Comparison of ENCODE assay signal across 8 cellular contexts in the genomic region with DNA sequence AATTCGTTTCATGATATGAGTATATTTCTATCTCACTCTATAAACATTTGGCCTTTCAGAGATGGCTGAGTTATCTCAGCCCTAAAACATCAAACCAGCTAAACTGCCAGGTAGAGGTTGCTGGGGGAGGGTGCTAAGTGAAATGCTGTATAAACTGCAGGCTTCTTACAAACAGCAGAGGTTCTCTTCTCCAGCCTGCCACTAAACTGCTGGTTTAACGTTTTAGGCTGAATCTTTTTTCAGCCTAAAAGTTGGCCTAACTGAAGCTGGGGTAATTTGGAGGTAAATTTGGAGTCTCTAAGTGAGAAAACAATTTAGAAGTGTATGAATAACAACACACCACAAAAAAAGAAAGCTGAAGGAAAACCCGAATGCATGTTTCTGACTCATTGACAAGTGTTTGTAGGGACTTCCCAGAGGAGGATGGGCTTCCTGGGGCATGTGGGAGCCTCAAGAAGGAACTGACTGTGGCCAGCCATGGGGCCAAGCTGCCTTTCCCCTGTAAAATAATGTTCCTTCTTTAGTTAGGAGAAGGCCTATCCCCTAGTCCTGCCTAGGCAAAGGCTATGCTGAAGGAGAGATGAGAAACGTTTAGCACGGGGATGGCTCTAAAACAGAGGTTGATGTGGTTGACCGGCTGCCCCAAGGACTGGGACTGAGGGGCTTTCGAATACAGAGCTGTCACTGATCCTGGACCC. TPM values are rescaled to one million over a fixed set of nuclear protein-coding genes. Genes with fewer than 3 reads are reported as not detected.
DNase-seq lines count a peak whose midpoint lies in the region; TF ChIP-seq lines count a peak whose summit lies in the region.

No MANE protein-coding gene starts in this region.

- in situ Hi-C loops in GM23248 (cut with MboI) = no loop called here
- in situ Hi-C loops in astrocyte of the spinal cord (cut with HindIII; ENCODE audit: low sequenced_read_pairs) = no loop called here

- H3K4me1 ChIP-seq in GM23248 (ENCODE audit: insufficient read depth) = peaks cover 29% of the 10 kb centered on the region
- H3K4me1 ChIP-seq in OCI-LY3 (ENCODE audit: low read length) = peaks cover 24% of the 10 kb centered on the region

- H2AFZ ChIP-seq in GM23248 (peak overlapping the region; percentile 6; the same call in 1 of the 2 replicates), OCI-LY3 (ENCODE audit: low read depth, low read length) (peak overlapping the region; percentile 80)

- H3K9me3 ChIP-seq in GM23248 (ENCODE audit: low read depth) (no peaks in the 10 kb centered on the region), OCI-LY3 (ENCODE audit: insufficient read depth, low read length) (no peaks in the 10 kb centered on the region)

- H3K27me3 ChIP-seq in GM23248 (replicated peaks; ENCODE audit: insufficient read depth) (no peaks in the 10 kb centered on the region; the same call in 1 of the 2 replicates), OCI-LY3 (ENCODE audit: low read depth, low read length) (no peaks in the 10 kb centered on the region)

- peak; percentile 68 for DNase-seq in GM03348 (ENCODE audit: low spot score)
- DNase-seq in GM23248 = peak; percentile 70
- DNase-seq in astrocyte of the spinal cord (ENCODE audit: low read depth, low spot score) = peak; percentile 70
- peak; percentile 58 to 69 for DNase-seq in stimulated activated CD4-positive, alpha-beta T cell treated with anti-CD3 and anti-CD28 coated beads, Interleukin-2, amount 100 ng/mL, for 24 hours
- DNase-seq in GF-D8 (lab: John Stamatoyannopoulos, UW) = no peak
- DNase-seq in NCI-H1105 (lab: John Stamatoyannopoulos, UW) = no peak
- no peak for DNase-seq in NOMO-1 treated with dmso at 0.1 percent for 144 hours (lab: John Stamatoyannopoulos, UW; ENCODE audit: unreplicated experiment)

- H4K20me1 ChIP-seq in GM23248 (ENCODE audit: insufficient read depth) = no peaks in the 10 kb centered on the region
- H4K20me1 ChIP-seq in OCI-LY3 (ENCODE audit: insufficient read depth, low read length) = no peaks in the 10 kb centered on the region

- WGBS in GM23248 (ENCODE audit: low coverage in 1 of 2, low lambda C conversion rate in 2 of 2, missing lambda C conversion rate in 2 of 2), 2 experiments = 67% methylated on average over 7 of the region's 7 CpGs

- H3F3A ChIP-seq in GM23248 (ENCODE audit: insufficient read depth) = peaks cover 26% of the 10 kb centered on the region; the same call in 1 of the 2 replicates

- no peaks in the 10 kb centered on the region for H3K79me2 ChIP-seq in GM23248 (ENCODE audit: insufficient read depth)
- H3K79me2 ChIP-seq in OCI-LY3 (ENCODE audit: low read length) = no peaks in the 10 kb centered on the region

- H3K9me2 ChIP-seq in GM23248 (ENCODE audit: insufficient read depth) = no peaks in the 10 kb centered on the region

- no peak for TF ChIP-seq CTCF in OCI-LY3 (IDR thresholded peaks at IDR 0.05; ENCODE audit: low read depth, low read length)
- no peak for TF ChIP-seq CTCF in astrocyte of the spinal cord (IDR thresholded peaks at IDR 0.05; ENCODE audit: low read depth, low read length)

- H3K27ac ChIP-seq in GM23248 (peak overlapping the region; percentile 66), OCI-LY3 (ENCODE audit: low read length) (no peak overlapping the region)

- H3K36me3 ChIP-seq in GM23248 (ENCODE audit: low read depth) (no peaks in the 10 kb centered on the region), OCI-LY3 (replicated peaks; ENCODE audit: low read depth, low read length) (no peaks in the 10 kb centered on the region)

- peak overlapping the region; percentile 10; the same call in 1 of the 2 replicates for H3K9ac ChIP-seq in GM23248
- H3K9ac ChIP-seq in OCI-LY3 (ENCODE audit: low read length) = peak overlapping the region; percentile 19; the same call in 1 of the 2 replicates

- H3K4me2 ChIP-seq in GM23248 (ENCODE audit: unreplicated experiment) (peak overlapping the region; percentile 23), OCI-LY3 (ENCODE audit: low read length) (peak overlapping the region; percentile 31)

- H3K4me3 ChIP-seq in GM23248 (no peak overlapping the region), OCI-LY3 (ENCODE audit: low read length) (no peak overlapping the region), astrocyte of the spinal cord (ENCODE audit: low read depth, low read length) (no peak overlapping the region)

RNA-seq across cellular contexts. Expression of a gene that starts 44.3 kb away (rescaled TPM):
- 0.32 TPM in 1 of 2 replicates, not detected in the other for total RNA-seq in GM23248 (2014; rRNA removed; shearing (Covaris generic))
- 0.11 and 0.15 TPM in 2 replicates for polyA plus RNA-seq in GM23248 (2016; fragmentation: Nextera tagmentation; extraction: Ambion mirVana)

Comparison
In these comparisons a context has a peak if more than half of its experiments do, and no peak if none do; other contexts are left out.
1. DNase-seq: peak in GM03348 (single experiment), GM23248 (single experiment), astrocyte of the spinal cord (single experiment) and stimulated activated CD4-positive, alpha-beta T cell treated with anti-CD3 and anti-CD28 coated beads, Interleukin-2, amount 100 ng/mL, for 24 hours (2 of 2); none in GF-D8 (single experiment), NCI-H1105 (single experiment) and NOMO-1 treated with dmso at 0.1 percent for 144 hours (single experiment).